Comparison of ENCODE assay signal across 13 cellular contexts in the genomic region with DNA sequence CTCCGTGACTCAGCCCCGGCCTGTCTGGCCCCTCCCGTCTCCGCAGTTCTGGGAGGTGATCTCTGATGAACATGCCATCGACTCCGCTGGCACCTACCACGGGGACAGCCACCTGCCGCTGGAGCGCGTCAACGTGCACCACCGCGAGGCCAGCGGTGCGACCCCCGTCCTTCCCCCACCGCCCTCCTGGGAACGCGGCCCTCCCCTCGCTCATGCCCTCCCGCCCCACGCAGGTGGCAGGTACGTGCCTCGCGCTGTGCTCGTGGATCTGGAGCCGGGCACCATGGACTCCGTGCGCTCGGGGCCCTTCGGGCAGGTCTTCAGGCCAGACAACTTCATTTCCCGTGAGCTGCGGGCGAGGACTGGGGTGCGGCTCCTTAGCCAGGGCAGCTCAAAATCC. TPM values are rescaled to one million over a fixed set of nuclear protein-coding genes. Genes with fewer than 3 reads are reported as not detected.
A peak's percentile ranks its signal among the peaks of the same experiment; 100 is the strongest.
DNase-seq lines count a peak whose midpoint lies in the region; TF ChIP-seq lines count a peak whose summit lies in the region.
"Not testable (repeated sequence)": the region's sequence is repeated elsewhere in the genome, so short reads cannot be mapped to it uniquely, and the experiment has no call there.
"Had no signal": no experiment of that assay in that cellular context is flagged by ENCODE, and none has a peak within 500 bp of the region (broad histone marks: within the 10 kb centered on the region; RNA-seq: fewer than 3 reads in every experiment).

No MANE protein-coding gene starts in this region.

- not testable (repeated sequence) for H3K9me3 Mint-ChIP-seq in osteocyte (ENCODE audit: unreplicated experiment)

- H3K4me1 Mint-ChIP-seq in osteocyte (ENCODE audit: unreplicated experiment), result not testable (repeated sequence)

- intact Hi-C loops in posterior vena cava (cut with DNase I), result not testable (repeated sequence)

- not testable (repeated sequence) for H3K27ac Mint-ChIP-seq in osteocyte (ENCODE audit: unreplicated experiment)

- H3K36me3 Mint-ChIP-seq in osteocyte (ENCODE audit: unreplicated experiment), result not testable (repeated sequence)

- not testable (repeated sequence) for H3K4me3 Mint-ChIP-seq in osteocyte (ENCODE audit: unreplicated experiment)

- peak; percentile 65 for DNase-seq in osteocyte (ENCODE audit: extremely low spot score, unreplicated experiment)
- peak; percentile 20 for DNase-seq in posterior vena cava (ENCODE audit: low spot score)

- TF ChIP-seq CTCF in osteocyte (IDR thresholded peaks at IDR 0.05), result not testable (repeated sequence)

- H3K27me3 Mint-ChIP-seq in osteocyte (ENCODE audit: unreplicated experiment), result peaks cover 13% of the 10 kb centered on the region

RNA-seq across cellular contexts. Expression of gene PRDM7, which starts 17.2 kb away (rescaled TPM):
- total RNA-seq in osteocyte, result not detected in 2 replicates
- total RNA-seq in posterior vena cava, result not detected
- total RNA-seq: A172; A673; B cell; Caco-2; Calu3; CD4-positive, alpha-beta memory T cell; CD4-positive, alpha-beta T cell; CD4-positive, CD25-positive, alpha-beta regulatory T cell; CD8-positive, alpha-beta memory T cell; CD8-positive, alpha-beta T cell; Daoy had no signal
